ENCODE assay signal across 8 cellular contexts in genomic region chr1:46617108-46617694, GRCh38. TPM values are rescaled to one million over a fixed set of nuclear protein-coding genes. Genes with fewer than 3 reads are reported as not detected.
DNase-seq lines count a peak whose midpoint lies in the region; ATAC-seq and TF ChIP-seq lines count a peak whose summit lies in the region.

No MANE protein-coding gene starts in this region.

- no peaks in the 10 kb centered on the region for H3K36me3 Mint-ChIP-seq in activated CD4-positive, alpha-beta memory T cell treated with anti-CD3 and anti-CD28 coated beads for 36 hours

- DNase-seq in activated CD4-positive, alpha-beta memory T cell treated with anti-CD3 and anti-CD28 coated beads for 36 hours, result no peak
- DNase-seq in left ventricle myocardium inferior (no peak), skeletal muscle cell (ENCODE audit: low read depth) (no peak), erythroblast (lab: John Stamatoyannopoulos, UW) (no peak), globus pallidus (ENCODE audit: low spot score) (no peak), posterior vena cava (ENCODE audit: low spot score) (no peak)

- H3K4me1 ChIP-seq in left ventricle myocardium inferior, result peaks cover 52% of the 10 kb centered on the region

- H3K27ac ChIP-seq in left ventricle myocardium inferior (replicated peaks), result peak overlapping the region; percentile 99

- TF ChIP-seq POLR2A in erythroblast (IDR thresholded peaks at IDR 0.05; ENCODE audit: low read length), result no peak

- H3K9me3 ChIP-seq in left ventricle myocardium inferior (replicated peaks), result no peaks in the 10 kb centered on the region

- H3K27ac Mint-ChIP-seq in activated CD4-positive, alpha-beta memory T cell treated with anti-CD3 and anti-CD28 coated beads for 36 hours, result peak overlapping the region; percentile 54

- H3K9me3 Mint-ChIP-seq in activated CD4-positive, alpha-beta memory T cell treated with anti-CD3 and anti-CD28 coated beads for 36 hours, result no peaks in the 10 kb centered on the region

- H3K27me3 ChIP-seq in left ventricle myocardium inferior (ENCODE audit: low read depth), result no peaks in the 10 kb centered on the region

- CTCF ChIA-PET in activated CD4-positive, alpha-beta memory T cell treated with anti-CD3 and anti-CD28 coated beads for 36 hours (lab: Charles Lee), result interaction anchor here (0.9 to 2.8 kb wide), 5 partner anchors 13 to 108 kb away, joined by 3 to 16 read pairs (median 3); partner anchors contain the start of genes ATPAF1 and MKNK1

- H3K27me3 Mint-ChIP-seq in activated CD4-positive, alpha-beta memory T cell treated with anti-CD3 and anti-CD28 coated beads for 36 hours, result no peaks in the 10 kb centered on the region

- POLR2A ChIA-PET in activated CD4-positive, alpha-beta memory T cell treated with anti-CD3 and anti-CD28 coated beads for 36 hours (lab: Charles Lee), result interaction anchor here (0.7 to 5.5 kb wide), 5 partner anchors 13 to 185 kb away, joined by 3 to 47 read pairs (median 3); partner anchors contain the start of genes ATPAF1 and MKNK1

- TF ChIP-seq CTCF in left ventricle myocardium inferior (IDR thresholded peaks at IDR 0.05; ENCODE audit: borderline replicate concordance), result no peak

- peaks cover 51% of the 10 kb centered on the region for H3K4me1 Mint-ChIP-seq in activated CD4-positive, alpha-beta memory T cell treated with anti-CD3 and anti-CD28 coated beads for 36 hours (ENCODE audit: low read depth)

- ATAC-seq in GM21447 (IDR thresholded peaks at IDR 0.05; ENCODE audit: unreplicated experiment) (peak; percentile 0), HG03354 (IDR thresholded peaks at IDR 0.05; ENCODE audit: poor library complexity, severe bottlenecking, unreplicated experiment) (no peak)

- H3K4me3 Mint-ChIP-seq in activated CD4-positive, alpha-beta memory T cell treated with anti-CD3 and anti-CD28 coated beads for 36 hours, result peak overlapping the region; percentile 86

- peaks cover 6% of the 10 kb centered on the region for H3K36me3 ChIP-seq in left ventricle myocardium inferior

- H3K4me3 ChIP-seq in left ventricle myocardium inferior (peak overlapping the region; percentile 93), skeletal muscle cell (ENCODE audit: low read depth, low read length) (peak overlapping the region; percentile 73)

- intact Hi-C loops in activated CD4-positive, alpha-beta memory T cell treated with anti-CD3 and anti-CD28 coated beads for 36 hours (cut with micrococcal nuclease), result loop anchor here (2.0 to 5.0 kb wide), 2 partner anchors 50 to 102 kb away; partner anchors contain the start of genes ATPAF1 and EFCAB14
- intact Hi-C loops in left ventricle myocardium inferior (cut with micrococcal nuclease), result no loop called here
- intact Hi-C loops in posterior vena cava (cut with DNase I), result loop anchor here in 1 of 2 donors (5.0 kb wide), 1 partner anchor 105 kb away; no protein-coding TSS in a partner anchor

RNA-seq across cellular contexts. Expression of gene MOB3C, which starts 0.6 kb away (rescaled TPM):
- 1 to 10 TPM; 8.2 to 10.0 TPM for total RNA-seq in activated CD4-positive, alpha-beta memory T cell treated with anti-CD3 and anti-CD28 coated beads for 36 hours
- 12.8 TPM for total RNA-seq in left ventricle myocardium inferior
- total RNA-seq in posterior vena cava, result 10 to 100 TPM; 18.4 to 21.4 TPM

RNA-seq across cellular contexts. Expression of gene MKNK1, which starts 13.1 kb away (rescaled TPM):
- 10 to 100 TPM; 28.2 to 28.5 TPM for total RNA-seq in activated CD4-positive, alpha-beta memory T cell treated with anti-CD3 and anti-CD28 coated beads for 36 hours
- total RNA-seq in left ventricle myocardium inferior (43.5 TPM), posterior vena cava (10 to 100 TPM; 40.3 to 59.6 TPM)

RNA-seq across cellular contexts. Expression of gene ATPAF1, which starts 51.0 kb away (rescaled TPM):
- 10 to 100 TPM; 45.0 to 45.9 TPM for total RNA-seq in activated CD4-positive, alpha-beta memory T cell treated with anti-CD3 and anti-CD28 coated beads for 36 hours
- total RNA-seq in left ventricle myocardium inferior (235 TPM), posterior vena cava (10 to 100 TPM; 26.7 to 34.7 TPM)

RNA-seq across cellular contexts. Expression of gene TEX38, which starts 54.5 kb away (rescaled TPM):
- under 1 TPM in 1 of 2 experiments, not detected in 1; 0.21 TPM for total RNA-seq in activated CD4-positive, alpha-beta memory T cell treated with anti-CD3 and anti-CD28 coated beads for 36 hours
- total RNA-seq in left ventricle myocardium inferior (0.22 TPM), posterior vena cava (not detected)
